15 cellular contexts compared by ENCODE assay signal in genomic region chr19:30009013-30009412, GRCh38.
DNase-seq lines count a peak whose midpoint lies in the region; ATAC-seq, FAIRE-seq and TF ChIP-seq lines count a peak whose summit lies in the region.
"Had no signal": no experiment of that assay in that cellular context is flagged by ENCODE, and none has a peak within 500 bp of the region (broad histone marks: within the 10 kb centered on the region; RNA-seq: fewer than 3 reads in every experiment).

No MANE protein-coding gene starts in this region.

- POLR2A ChIA-PET in HEK293 (lab: Yijun Ruan, JAX) = no interaction called here
- POLR2A ChIA-PET in H1 (lab: Charles Lee; ENCODE audit: partially characterized antibody) = no interaction called here

- H2BK20ac ChIP-seq in H1 (ENCODE audit: low read length) = no peak overlapping the region

- no peak overlapping the region for H2BK12ac ChIP-seq in H1 (ENCODE audit: low read depth, low read length)

- no peak for TF ChIP-seq RAD21 in H1 (IDR thresholded peaks at IDR 0.05 in 1 of 2, conservative IDR thresholded peaks at IDR 0.05 in 1 of 2; ENCODE audit: low read depth in 2 of 2, low read length in 2 of 2)

- DNase-seq in GM18507 (ENCODE audit: extremely low spot score, insufficient read length, low read depth) (no peak), H1 (ENCODE audit: low read depth in 1 of 2, low spot score in 2 of 2) (no peak), SKM-1 (lab: John Stamatoyannopoulos, UW; ENCODE audit: unreplicated experiment) (no peak), AG08396 (ENCODE audit: low spot score) (no peak)
- no peak for DNase-seq in stimulated activated naive CD4-positive, alpha-beta T cell treated with Interleukin-2 at 50 U/mL for 16 hours (lab: John Stamatoyannopoulos, UW)
- DNase-seq: Calu3; CD8-positive, alpha-beta T cell; GDM1 had no signal

- no peak overlapping the region for H4K5ac ChIP-seq in H1 (ENCODE audit: insufficient read length, low read depth, low read length)

- 96% methylated on average over 10 of the region's 10 CpGs; no CpG with 5 or more reads in 1 of the 2 experiments for WGBS in H1 (ENCODE audit: extremely low coverage in 1 of 2, insufficient coverage in 1 of 2, insufficient read length in 1 of 2, insufficient replicate concordance in 2 of 2, low coverage in 1 of 2, low lambda C conversion rate in 2 of 2, missing lambda C conversion rate in 1 of 2), 2 experiments

- no peak for TF ChIP-seq POLR2A in H1 (IDR thresholded peaks at IDR 0.05; ENCODE audit: control extremely low read depth in 1 of 2, low read depth in 2 of 2, low read length in 2 of 2)

- H3K79me2 ChIP-seq in H1 (ENCODE audit: control insufficient read depth in 1 of 2, insufficient read depth in 2 of 2, low read length in 2 of 2) = no peaks in the 10 kb centered on the region

- no peak overlapping the region for H2BK15ac ChIP-seq in H1 (ENCODE audit: low read length)

- no peaks in the 10 kb centered on the region for H3K79me1 ChIP-seq in H1 (ENCODE audit: low read depth, low read length)

- H3K4me3 ChIP-seq in HEK293 (ENCODE audit: low read depth, low read length) = no peak overlapping the region
- no peak overlapping the region for H3K4me3 ChIP-seq in H1 (ENCODE audit: extremely low read depth in 1 of 4, insufficient read depth in 2 of 4, low read depth in 3 of 4, low read length in 4 of 4)
- H3K4me3 ChIP-seq: A549, BLaER1 had no signal

- no peak overlapping the region for H2AFZ ChIP-seq in H1 (ENCODE audit: low read length)

- H3K18ac ChIP-seq in H1 (ENCODE audit: extremely low read depth, low read length) = no peak overlapping the region

- H3K4ac ChIP-seq in H1 (replicated peaks; ENCODE audit: insufficient read length, low read depth, low read length) = no peak overlapping the region

- H3K14ac ChIP-seq in H1 (ENCODE audit: insufficient read length) = no peak overlapping the region

- no peak overlapping the region for H3K23ac ChIP-seq in H1 (ENCODE audit: insufficient read length)

- ATAC-seq in GM19023 (IDR thresholded peaks at IDR 0.05; ENCODE audit: unreplicated experiment) = no peak
- ATAC-seq: A549; CD8-positive, alpha-beta T cell; HCT116 had no signal

- no peak overlapping the region for H4K8ac ChIP-seq in H1 (ENCODE audit: extremely low read depth, insufficient read depth, low read length)

- CTCF ChIA-PET in HEK293 (lab: Yijun Ruan, JAX) = no interaction called here
- CTCF ChIA-PET in H1 (lab: Charles Lee; ENCODE audit: partially characterized antibody) = no interaction called here

- H4K91ac ChIP-seq in H1 (replicated peaks; ENCODE audit: insufficient read length, low read length) = no peak overlapping the region

- H3K36me3 ChIP-seq in HEK293 (ENCODE audit: control insufficient read depth in 2 of 2, insufficient read depth in 1 of 2, low read length in 2 of 2) (peaks cover 37 to 75% of the 10 kb centered on the region in 2 experiments), H1 (ENCODE audit: control insufficient read depth in 2 of 4, insufficient read depth in 4 of 4, low read length in 3 of 4) (peaks cover 0 to 13% (median 3%) of the 10 kb centered on the region in 4 experiments; a peak in 3 of 8 replicates)

- H3K4me1 ChIP-seq in HEK293 (ENCODE audit: control insufficient read depth, insufficient read depth, low read length) (peaks cover 20% of the 10 kb centered on the region), H1 (replicated peaks in 1 of 4; ENCODE audit: control insufficient read depth in 3 of 4, insufficient read depth in 4 of 4, low read length in 3 of 4) (no peaks in the 10 kb centered on the region)

- H3K23me2 ChIP-seq in H1 (ENCODE audit: low read depth, low read length) = no peaks in the 10 kb centered on the region

- FAIRE-seq in GM18507 (lab: Jason Lieb, UNC) = peak; percentile 38
- FAIRE-seq in H1 (lab: Jason Lieb, UNC) = peak; percentile 28
- FAIRE-seq: GM19239 had no signal

- H3K27ac ChIP-seq in HEK293 (ENCODE audit: extremely low read depth, low read depth, low read length) (no peak overlapping the region), H1 (ENCODE audit: low read depth, low read length) (no peak overlapping the region)
- H3K27ac ChIP-seq: A549, BLaER1, KMS-11 had no signal

- H3K4me2 ChIP-seq in H1 (ENCODE audit: insufficient read depth in 1 of 2, low read depth in 2 of 2, low read length in 2 of 2) = no peak overlapping the region
- H3K4me2 ChIP-seq: A549, BLaER1, KMS-11 had no signal

- no peak overlapping the region for H3K9ac ChIP-seq in H1 (replicated peaks in 1 of 4; ENCODE audit: extremely low read depth in 1 of 4, low read depth in 3 of 4, low read length in 3 of 4)
- H3K9ac ChIP-seq: BLaER1, KMS-11 had no signal

- no peaks in the 10 kb centered on the region for H3K27me3 ChIP-seq in H1 (replicated peaks in 1 of 4; ENCODE audit: control insufficient read depth in 3 of 4, extremely low read depth in 1 of 4, insufficient read depth in 3 of 4, low read length in 3 of 4)
- H3K27me3 ChIP-seq: BLaER1 had no signal

- H2BK5ac ChIP-seq in H1 (ENCODE audit: low read depth, low read length) = no peak overlapping the region

- H3K9me3 ChIP-seq in HEK293 (ENCODE audit: control insufficient read depth, insufficient read depth, low read depth, low read length) (no peaks in the 10 kb centered on the region), H1 (ENCODE audit: insufficient read depth in 2 of 2, low read depth in 1 of 2, low read length in 1 of 2) (no peaks in the 10 kb centered on the region)
- H3K9me3 ChIP-seq: A549, BLaER1 had no signal

- no peak overlapping the region for H3K56ac ChIP-seq in H1 (replicated peaks; ENCODE audit: insufficient read length, low read depth, low read length)

- no peak overlapping the region for H2AK5ac ChIP-seq in H1 (ENCODE audit: low read depth, low read length)

- H2BK120ac ChIP-seq in H1 (replicated peaks; ENCODE audit: low read depth, low read length) = no peak overlapping the region

- no peak for TF ChIP-seq EP300 in H1 (IDR thresholded peaks at IDR 0.05; ENCODE audit: borderline replicate concordance in 1 of 2, low read depth in 2 of 2, low read length in 2 of 2)

- TF ChIP-seq CTCF in HEK293 (tag by site-specific recombination; IDR thresholded peaks at IDR 0.05) (no peak), H1 (IDR thresholded peaks at IDR 0.05; ENCODE audit: control extremely low read depth in 1 of 3, insufficient read depth in 1 of 3, low read depth in 1 of 3, low read length in 3 of 3) (no peak)

- H4K20me1 ChIP-seq in H1 (replicated peaks in 1 of 2; ENCODE audit: control insufficient read depth in 1 of 2, insufficient read depth in 2 of 2, low read length in 2 of 2) = peaks cover 0 to 2% of the 10 kb centered on the region in 2 experiments

TF ChIP-seq in HEK293, 187 proteins besides CTCF, POLR2A, EP300 and RAD21:
- TF ChIP-seq ZNF513 (tag by site-specific recombination; IDR thresholded peaks at IDR 0.05) (peak; percentile 91), ZNF548 (tag by site-specific recombination; IDR thresholded peaks at IDR 0.05) (no peak)

TF ChIP-seq in H1, 55 proteins besides CTCF, POLR2A, EP300 and RAD21:
- TF ChIP-seq, protein P1, sequence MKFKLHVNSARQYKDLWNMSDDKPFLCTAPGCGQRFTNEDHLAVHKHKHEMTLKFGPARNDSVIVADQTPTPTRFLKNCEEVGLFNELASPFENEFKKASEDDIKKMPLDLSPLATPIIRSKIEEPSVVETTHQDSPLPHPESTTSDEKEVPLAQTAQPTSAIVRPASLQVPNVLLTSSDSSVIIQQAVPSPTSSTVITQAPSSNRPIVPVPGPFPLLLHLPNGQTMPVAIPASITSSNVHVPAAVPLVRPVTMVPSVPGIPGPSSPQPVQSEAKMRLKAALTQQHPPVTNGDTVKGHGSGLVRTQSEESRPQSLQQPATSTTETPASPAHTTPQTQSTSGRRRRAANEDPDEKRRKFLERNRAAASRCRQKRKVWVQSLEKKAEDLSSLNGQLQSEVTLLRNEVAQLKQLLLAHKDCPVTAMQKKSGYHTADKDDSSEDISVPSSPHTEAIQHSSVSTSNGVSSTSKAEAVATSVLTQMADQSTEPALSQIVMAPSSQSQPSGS (IDR thresholded peaks at IDR 0.05; ENCODE audit: low read length) = no peak
- TF ChIP-seq SAP30 (IDR thresholded peaks at IDR 0.05; ENCODE audit: insufficient read depth, insufficient replicate concordance, low read length) = no peak
- no peak for TF ChIP-seq KDM5A (IDR thresholded peaks at IDR 0.05; ENCODE audit: low read length)
- no peak for TF ChIP-seq SUZ12 (IDR thresholded peaks at IDR 0.05; ENCODE audit: low read length)
- no peak for TF ChIP-seq NRF1 (IDR thresholded peaks at IDR 0.05; ENCODE audit: low read depth, low read length)
- no peak for TF ChIP-seq TAF7 (optimal IDR thresholded peaks at IDR 0.05; ENCODE audit: borderline replicate concordance, low read depth, low read length)
- no peak for TF ChIP-seq CBX5 (IDR thresholded peaks at IDR 0.05; ENCODE audit: low read depth, low read length)
- TF ChIP-seq CTBP2 (IDR thresholded peaks at IDR 0.05; ENCODE audit: borderline replicate concordance, insufficient read depth, insufficient read length, low read length) = no peak
- no peak for TF ChIP-seq TCF12 (IDR thresholded peaks at IDR 0.05; ENCODE audit: low read depth, low read length)
- no peak for TF ChIP-seq GTF2F1 (IDR thresholded peaks at IDR 0.05; ENCODE audit: borderline replicate concordance, low read depth, low read length)
